7 cellular contexts compared by ENCODE assay signal in the genomic region with DNA sequence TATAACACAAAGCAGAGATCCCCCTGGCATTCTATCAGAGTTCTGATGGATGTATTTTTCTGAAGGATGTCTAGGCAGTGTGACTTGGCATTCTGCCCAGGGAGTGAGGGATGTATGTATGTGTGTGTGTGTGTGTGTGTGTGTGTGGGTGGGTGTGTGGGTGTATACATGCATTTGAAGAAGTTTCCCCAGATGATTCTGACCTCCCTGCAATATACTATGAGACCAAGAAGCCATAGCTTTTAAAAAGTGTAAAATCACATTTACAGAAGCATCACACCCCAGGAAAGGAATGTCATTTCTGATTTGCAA. TPM values are rescaled to one million over a fixed set of nuclear protein-coding genes. Genes with fewer than 3 reads are reported as not detected.
A peak's percentile ranks its signal among the peaks of the same experiment; 100 is the strongest.
DNase-seq lines count a peak whose midpoint lies in the region; ATAC-seq and TF ChIP-seq lines count a peak whose summit lies in the region.

No MANE protein-coding gene starts in this region.

- H3K27me3 ChIP-seq in H9 (ENCODE audit: insufficient read depth, low read length), result no peaks in the 10 kb centered on the region

- no peak overlapping the region for H3K4me2 ChIP-seq in H9 (ENCODE audit: insufficient read depth, insufficient read length, low read length)

- no peak overlapping the region for H2AK5ac ChIP-seq in H9 (ENCODE audit: insufficient read length, low read length)

- ATAC-seq in GM21447 (IDR thresholded peaks at IDR 0.05; ENCODE audit: unreplicated experiment), result peak; percentile 21
- ATAC-seq in activated naive CD8-positive, alpha-beta T cell treated with anti-CD3 and anti-CD28 coated beads, Interleukin-2, amount 50 U/mL, for 24 hours, result no peak
- ATAC-seq in left ventricle myocardium superior, result no peak
- no peak for ATAC-seq in GM18861 (IDR thresholded peaks at IDR 0.05; ENCODE audit: unreplicated experiment)

- no peak overlapping the region for H3K56ac ChIP-seq in H9 (ENCODE audit: insufficient read length, low read depth, low read length)

- H2BK12ac ChIP-seq in H9 (ENCODE audit: insufficient read length, low read depth, low read length), result no peak overlapping the region

- no peak overlapping the region for H4K5ac ChIP-seq in H9 (ENCODE audit: insufficient read length, low read depth, low read length)

- no peak overlapping the region for H3K18ac ChIP-seq in H9 (ENCODE audit: insufficient read length, low read depth, low read length)

- no peaks in the 10 kb centered on the region for H3K79me1 ChIP-seq in H9 (ENCODE audit: insufficient read depth, low read depth, low read length, poor library complexity, severe bottlenecking)

- H4K20me1 ChIP-seq in H9 (ENCODE audit: control insufficient read depth, insufficient read depth, insufficient read length), result no peaks in the 10 kb centered on the region

- no peak for TF ChIP-seq CTCF in H9 (conservative IDR thresholded peaks at IDR 0.05)

- no peaks in the 10 kb centered on the region for H3K9me3 ChIP-seq in H9 (ENCODE audit: control insufficient read depth, low read depth, low read length)

- DNase-seq in MV-4-11 (lab: John Stamatoyannopoulos, UW) (peak; percentile 34), retina (peak; percentile 32), left ventricle myocardium superior (no peak), H9 (no peak)
- peak; percentile 9 for DNase-seq in activated naive CD8-positive, alpha-beta T cell treated with anti-CD3 and anti-CD28 coated beads, Interleukin-2, amount 50 U/mL, for 24 hours

- no peak overlapping the region for H3K9ac ChIP-seq in H9 (ENCODE audit: extremely low read depth, insufficient read length, low read length)

- no peak overlapping the region for H2BK20ac ChIP-seq in H9 (ENCODE audit: low read depth, low read length, poor library complexity, severe bottlenecking)

- intact Hi-C loops in left ventricle myocardium superior (cut with micrococcal nuclease), result no loop called here

- H3K23me2 ChIP-seq in H9 (ENCODE audit: insufficient read length, low read depth, low read length, poor library complexity, severe bottlenecking), result no peaks in the 10 kb centered on the region

- no peak overlapping the region for H2BK120ac ChIP-seq in H9 (ENCODE audit: low read depth, low read length, poor library complexity, severe bottlenecking)

- H4K8ac ChIP-seq in H9 (replicated peaks; ENCODE audit: insufficient read length, low read depth, low read length), result no peak overlapping the region

- no peaks in the 10 kb centered on the region for H3K4me1 ChIP-seq in H9 (ENCODE audit: insufficient read depth, low read length)

- no peak overlapping the region for H2AFZ ChIP-seq in H9 (ENCODE audit: low read length)

- no peaks in the 10 kb centered on the region for H3K36me3 Mint-ChIP-seq in activated naive CD8-positive, alpha-beta T cell treated with anti-CD3 and anti-CD28 coated beads, Interleukin-2, amount 50 U/mL, for 24 hours (ENCODE audit: low read depth)
- H3K36me3 Mint-ChIP-seq in H9 (ENCODE audit: insufficient read depth in 1 of 3, low read depth in 3 of 3), result no peaks in the 10 kb centered on the region

- no peak overlapping the region for H3K27ac ChIP-seq in H9 (ENCODE audit: insufficient read length, low read depth, low read length)

- H2BK5ac ChIP-seq in H9 (ENCODE audit: insufficient read length, low read length), result no peak overlapping the region

- H4K91ac ChIP-seq in H9 (ENCODE audit: insufficient read length, low read depth, low read length), result no peak overlapping the region

- H3K14ac ChIP-seq in H9 (ENCODE audit: insufficient read depth, low read length), result no peak overlapping the region

- no peak overlapping the region for H3K4me3 Mint-ChIP-seq in activated naive CD8-positive, alpha-beta T cell treated with anti-CD3 and anti-CD28 coated beads, Interleukin-2, amount 50 U/mL, for 24 hours
- H3K4me3 Mint-ChIP-seq in H9, result no peak overlapping the region

- no peak overlapping the region for H3K27ac Mint-ChIP-seq in activated naive CD8-positive, alpha-beta T cell treated with anti-CD3 and anti-CD28 coated beads, Interleukin-2, amount 50 U/mL, for 24 hours
- no peak overlapping the region for H3K27ac Mint-ChIP-seq in H9

- H3K27me3 Mint-ChIP-seq in activated naive CD8-positive, alpha-beta T cell treated with anti-CD3 and anti-CD28 coated beads, Interleukin-2, amount 50 U/mL, for 24 hours, result no peaks in the 10 kb centered on the region
- no peaks in the 10 kb centered on the region for H3K27me3 Mint-ChIP-seq in H9 (ENCODE audit: low read depth)

- H3K23ac ChIP-seq in H9 (ENCODE audit: insufficient read length, low read depth, low read length), result no peak overlapping the region

- no peak overlapping the region for H2BK15ac ChIP-seq in H9 (ENCODE audit: low read depth, low read length)

- no peaks in the 10 kb centered on the region for H3K79me2 ChIP-seq in H9 (ENCODE audit: insufficient read depth, low read length)

- H3T11ph ChIP-seq in H9 (ENCODE audit: low read length), result no peak overlapping the region

- no peak overlapping the region for H3K4ac ChIP-seq in H9 (ENCODE audit: low read depth, low read length)

- peaks cover 21% of the 10 kb centered on the region for H3K4me1 Mint-ChIP-seq in activated naive CD8-positive, alpha-beta T cell treated with anti-CD3 and anti-CD28 coated beads, Interleukin-2, amount 50 U/mL, for 24 hours
- H3K4me1 Mint-ChIP-seq in H9, result peaks cover 0 to 3% of the 10 kb centered on the region in 2 experiments; a peak in 1 of 4 replicates

- H3K9me3 Mint-ChIP-seq in activated naive CD8-positive, alpha-beta T cell treated with anti-CD3 and anti-CD28 coated beads, Interleukin-2, amount 50 U/mL, for 24 hours, result no peaks in the 10 kb centered on the region
- no peaks in the 10 kb centered on the region for H3K9me3 Mint-ChIP-seq in H9

RNA-seq across cellular contexts. Expression of a gene that starts 59.7 kb away (rescaled TPM):
- total RNA-seq in left ventricle myocardium superior (316 TPM), H9 (2021) (988 and 1,012 TPM in 2 replicates)

Comparison
In these comparisons a context has a peak if more than half of its experiments do, and no peak if none do; other contexts are left out.
1. DNase-seq: peak in MV-4-11 (single experiment), activated naive CD8-positive, alpha-beta T cell treated with anti-CD3 and anti-CD28 coated beads, Interleukin-2, amount 50 U/mL, for 24 hours (single experiment) and retina (single experiment); none in left ventricle myocardium superior (single experiment) and H9 (single experiment).